Comparison of ENCODE assay signal across 8 cellular contexts in the genomic region with DNA sequence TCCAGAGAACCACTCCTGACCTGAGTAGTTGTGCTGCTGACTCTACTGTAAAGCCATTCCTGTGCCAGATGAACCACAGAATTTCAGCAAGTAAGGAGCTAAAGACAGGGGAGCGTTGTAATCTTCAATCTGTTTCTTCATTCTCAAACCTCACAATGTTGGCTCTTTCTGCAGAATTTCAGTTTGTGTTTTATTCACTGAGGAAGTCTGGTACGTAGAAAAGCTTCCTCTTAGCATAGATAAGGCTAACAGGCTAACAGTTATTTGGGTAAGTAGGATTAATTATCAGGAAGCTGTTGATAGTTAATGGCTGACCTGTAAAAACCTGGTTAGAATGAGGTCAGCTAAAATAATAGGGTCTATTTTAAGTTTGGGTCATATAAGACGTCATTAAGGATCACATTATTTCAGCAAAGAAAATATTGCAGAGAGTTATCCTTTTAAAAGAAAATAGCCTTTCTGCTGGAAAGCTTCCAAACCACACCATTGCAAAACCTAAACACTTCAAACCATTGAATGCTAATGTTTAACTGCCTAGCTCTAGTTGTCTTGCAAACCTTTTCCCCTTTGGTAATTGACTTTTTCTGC. TPM values are rescaled to one million over a fixed set of nuclear protein-coding genes. Genes with fewer than 3 reads are reported as not detected.
A peak's percentile ranks its signal among the peaks of the same experiment; 100 is the strongest.
DNase-seq lines count a peak whose midpoint lies in the region; ATAC-seq and TF ChIP-seq lines count a peak whose summit lies in the region.

No MANE protein-coding gene starts in this region.

- TF ChIP-seq POLR2A in Peyer's patch (IDR thresholded peaks at IDR 0.05) = no peak

- DNase-seq in DMS79 treated with DMSO at 0.1 percent for 48 hours (lab: John Stamatoyannopoulos, UW) (peak; percentile 50), RPMI7951 (ENCODE audit: low read depth) (peak; percentile 83), right atrium auricular region (ENCODE audit: low spot score) (no peak), GM10266 (ENCODE audit: extremely low spot score) (no peak), DMS114 treated with DMSO at 0.1 percent for 48 hours (lab: John Stamatoyannopoulos, UW; ENCODE audit: unreplicated experiment) (no peak), Peyer's patch (no peak)
- no peak for DNase-seq in stimulated activated naive B cell treated with anti-CD40 and anti-IgM and Interleukin-4, amounts not matched to agents 10 μg/mL and 1 μg/mL and 100 μg/mL, for 72 hours

- H3K4me3 ChIP-seq in right atrium auricular region (no peak overlapping the region), Peyer's patch (no peak overlapping the region)

- ATAC-seq in HG02885 (IDR thresholded peaks at IDR 0.05; ENCODE audit: poor library complexity, unreplicated experiment) = peak; percentile 35
- ATAC-seq in stimulated activated naive B cell treated with anti-CD40 and anti-IgM and Interleukin-4, amounts not matched to agents 10 μg/mL and 1 μg/mL and 100 μg/mL, for 72 hours (replicated peaks) = no peak

- no peaks in the 10 kb centered on the region for H3K27me3 ChIP-seq in right atrium auricular region
- H3K27me3 ChIP-seq in Peyer's patch = no peaks in the 10 kb centered on the region

- H3K36me3 Mint-ChIP-seq in stimulated activated naive B cell treated with anti-CD40 and anti-IgM and Interleukin-4, amounts not matched to agents 10 μg/mL and 1 μg/mL and 100 μg/mL, for 72 hours = no peaks in the 10 kb centered on the region

- H3K36me3 ChIP-seq in right atrium auricular region (no peaks in the 10 kb centered on the region), Peyer's patch (no peaks in the 10 kb centered on the region)

- no peaks in the 10 kb centered on the region for H3K9me3 ChIP-seq in right atrium auricular region
- H3K9me3 ChIP-seq in Peyer's patch = no peaks in the 10 kb centered on the region

- no peaks in the 10 kb centered on the region for H3K9me3 Mint-ChIP-seq in stimulated activated naive B cell treated with anti-CD40 and anti-IgM and Interleukin-4, amounts not matched to agents 10 μg/mL and 1 μg/mL and 100 μg/mL, for 72 hours

- H3K27ac ChIP-seq in right atrium auricular region = peak overlapping the region; percentile 21 to 31
- H3K27ac ChIP-seq in Peyer's patch = no peak overlapping the region

- peaks cover 22 to 29% of the 10 kb centered on the region in 2 donors for H3K27me3 Mint-ChIP-seq in stimulated activated naive B cell treated with anti-CD40 and anti-IgM and Interleukin-4, amounts not matched to agents 10 μg/mL and 1 μg/mL and 100 μg/mL, for 72 hours

- H3K4me1 ChIP-seq in right atrium auricular region (peaks cover 0 to 14% of the 10 kb centered on the region in 2 donors), Peyer's patch (no peaks in the 10 kb centered on the region)

- no peak for TF ChIP-seq CTCF in right atrium auricular region (IDR thresholded peaks at IDR 0.05)
- no peak for TF ChIP-seq CTCF in GM10266 (IDR thresholded peaks at IDR 0.05; ENCODE audit: control insufficient read depth, insufficient read depth, low read depth, missing control alignments)
- TF ChIP-seq CTCF in Peyer's patch (IDR thresholded peaks at IDR 0.05) = no peak

- H3K4me1 Mint-ChIP-seq in stimulated activated naive B cell treated with anti-CD40 and anti-IgM and Interleukin-4, amounts not matched to agents 10 μg/mL and 1 μg/mL and 100 μg/mL, for 72 hours = no peaks in the 10 kb centered on the region

- H3K27ac Mint-ChIP-seq in stimulated activated naive B cell treated with anti-CD40 and anti-IgM and Interleukin-4, amounts not matched to agents 10 μg/mL and 1 μg/mL and 100 μg/mL, for 72 hours = no peak overlapping the region

- H3K4me3 Mint-ChIP-seq in stimulated activated naive B cell treated with anti-CD40 and anti-IgM and Interleukin-4, amounts not matched to agents 10 μg/mL and 1 μg/mL and 100 μg/mL, for 72 hours = no peak overlapping the region

RNA-seq across cellular contexts. Expression of gene TENT5A, which starts 14.1 kb away (rescaled TPM):
- 14.8 and 15.5 TPM in 2 replicates for total RNA-seq in RPMI7951 (2014; rRNA removed; shearing (Covaris generic))
- total RNA-seq in right atrium auricular region (10 to 100 TPM; 21.1 to 22.0 TPM), Peyer's patch (10 to 100 TPM; 35.4 to 73.4 (median 58.6) TPM)

Comparison
In these comparisons a context has a peak if more than half of its experiments do, and no peak if none do; other contexts are left out.
1. DNase-seq: peak in DMS79 treated with DMSO at 0.1 percent for 48 hours (single experiment) and RPMI7951 (single experiment); none in right atrium auricular region (single experiment), stimulated activated naive B cell treated with anti-CD40 and anti-IgM and Interleukin-4, amounts not matched to agents 10 μg/mL and 1 μg/mL and 100 μg/mL, for 72 hours (single experiment), GM10266 (single experiment), DMS114 treated with DMSO at 0.1 percent for 48 hours (single experiment) and Peyer's patch (0 of 3).
2. H3K27ac ChIP-seq: peak in right atrium auricular region (2 of 2); none in Peyer's patch (0 of 4).